ENCODE assay signal across 24 cellular contexts in the genomic region with DNA sequence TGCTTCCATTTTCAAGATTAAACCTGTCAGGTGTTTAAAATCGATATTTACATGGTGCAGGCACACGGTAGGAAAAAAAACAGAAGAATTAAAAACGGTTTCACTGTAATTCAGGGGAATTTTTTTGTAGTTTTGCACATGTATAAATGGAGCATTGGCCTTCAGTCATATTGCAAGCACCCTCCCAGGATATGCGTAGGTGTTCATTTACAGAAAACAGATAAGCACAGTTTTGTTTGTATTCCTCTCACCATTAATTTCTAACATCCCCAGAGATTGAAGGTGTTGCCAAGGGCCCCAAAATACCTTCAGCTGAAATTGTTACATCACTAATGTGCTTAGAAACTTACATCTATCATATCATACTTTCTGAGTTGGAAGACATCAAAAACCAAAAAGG.
A peak's percentile ranks its signal among the peaks of the same experiment; 100 is the strongest.
DNase-seq lines count a peak whose midpoint lies in the region; ATAC-seq, FAIRE-seq and TF ChIP-seq lines count a peak whose summit lies in the region.
"Had no signal": no experiment of that assay in that cellular context is flagged by ENCODE, and none has a peak within 500 bp of the region (broad histone marks: within the 10 kb centered on the region; RNA-seq: fewer than 3 reads in every experiment).

No MANE protein-coding gene starts in this region.

- WGBS in GM12878 (ENCODE audit: insufficient coverage, insufficient replicate concordance, low lambda C conversion rate, missing lambda C conversion rate): 4% methylated on average over 4 of the region's 4 CpGs

- no peaks in the 10 kb centered on the region for H3K36me3 ChIP-seq in GM12878 (ENCODE audit: control insufficient read depth in 2 of 2, insufficient read depth in 2 of 2, low read length in 1 of 2)
- H3K36me3 ChIP-seq: BE2C; BLaER1 treated with 17β-estradiol and CSF1 and Interleukin-3, amounts not matched to agents 10 nM and 100 nM had no signal

- RAD21 ChIA-PET in GM12878 (lab: Charles Lee; ENCODE audit: unreplicated experiment): interaction anchor here (1.0 kb wide), 1 partner anchor 10 kb away, joined by 3 read pairs; no protein-coding TSS in a partner anchor

- intact Hi-C loops in GM12878 (cut with micrococcal nuclease; ENCODE audit: unreplicated experiment): no loop called here

- no peak for TF ChIP-seq RAD21 in GM12878 (IDR thresholded peaks at IDR 0.05; ENCODE audit: insufficient read depth, low read depth, low read length)

- no peaks in the 10 kb centered on the region for H4K20me1 ChIP-seq in GM12878 (ENCODE audit: control insufficient read depth, insufficient read depth)
- H4K20me1 ChIP-seq: BLaER1 treated with 17β-estradiol and CSF1 and Interleukin-3, amounts not matched to agents 10 nM and 100 nM had no signal

- no peak overlapping the region for H3K9ac ChIP-seq in GM12878 (ENCODE audit: control insufficient read depth, insufficient read depth, low read length)
- H3K9ac ChIP-seq: BLaER1 treated with 17β-estradiol and CSF1 and Interleukin-3, amounts not matched to agents 10 nM and 100 nM; GM23248 had no signal

- no peaks in the 10 kb centered on the region for H3K79me2 ChIP-seq in GM12878 (ENCODE audit: control insufficient read depth, insufficient read depth, low read length)

- no peak for FAIRE-seq in GM12878 (lab: Jason Lieb, UNC)
- FAIRE-seq: A549, D721Med, GM12891, H1 had no signal

- TF ChIP-seq EP300 in GM12878 (IDR thresholded peaks at IDR 0.05; ENCODE audit: borderline replicate concordance in 1 of 2, control insufficient read depth in 1 of 2, low read depth in 2 of 2, low read length in 2 of 2): no peak

- POLR2A ChIA-PET in GM12878 (lab: Charles Lee): no interaction called here

- SMC1A ChIA-PET in GM12878 (lab: Charles Lee; ENCODE audit: uncharacterized antibody, unreplicated experiment): no interaction called here

- no peak for DNase-seq in GM12878 (ENCODE audit: low read depth, low spot score)
- DNase-seq in GM13976 (ENCODE audit: low spot score): no peak
- DNase-seq in activated naive CD4-positive, alpha-beta T cell treated with anti-CD3 and anti-CD28 coated beads, Interleukin-2, amount 50 U/mL, for 16 hours: no peak
- DNase-seq: 8988T; ACHN; AML-193; BE2C; CD4-positive, alpha-beta T cell; CD8-positive, alpha-beta memory T cell; DMS 273 treated with DMSO at 0.1 percent for 48 hours; DMS79; EL; GDM1; GM23248; H7; HCEC 1CT had no signal

- H3K4me3 ChIP-seq in GM12878: no peak overlapping the region
- H3K4me3 ChIP-seq: A549; BLaER1 treated with 17β-estradiol and CSF1 and Interleukin-3, amounts not matched to agents 10 nM and 100 nM; GM23248 had no signal

- ATAC-seq in GM18868 (IDR thresholded peaks at IDR 0.05; ENCODE audit: unreplicated experiment): peak; percentile 60
- peak; percentile 63 for ATAC-seq in HG02884 (IDR thresholded peaks at IDR 0.05; ENCODE audit: unreplicated experiment)
- ATAC-seq in GM12878: peak; percentile 67
- no peak for ATAC-seq in GM21576 (IDR thresholded peaks at IDR 0.05; ENCODE audit: unreplicated experiment)
- ATAC-seq: A549 had no signal

- no TSS peak for BruUV-seq in GM12878 (replicated peaks; lab: Mats Ljungman, UMichigan)

- no peaks in the 10 kb centered on the region for H3K4me1 ChIP-seq in GM12878 (ENCODE audit: control insufficient read depth, insufficient read depth, low read length)
- H3K4me1 ChIP-seq: A549; BE2C; BLaER1 treated with 17β-estradiol and CSF1 and Interleukin-3, amounts not matched to agents 10 nM and 100 nM had no signal

- no peaks in the 10 kb centered on the region for H3K27me3 ChIP-seq in GM12878 (replicated peaks in 1 of 2; ENCODE audit: control insufficient read depth in 2 of 2, insufficient read depth in 2 of 2, low read length in 1 of 2)
- H3K27me3 ChIP-seq: BE2C; BLaER1 treated with 17β-estradiol and CSF1 and Interleukin-3, amounts not matched to agents 10 nM and 100 nM had no signal

- no peaks in the 10 kb centered on the region; the same call in 2 of the 3 replicates for H3K9me3 ChIP-seq in GM12878 (replicated peaks; ENCODE audit: control insufficient read depth, insufficient read depth, low read length)
- H3K9me3 ChIP-seq: A549; BE2C; BLaER1 treated with 17β-estradiol and CSF1 and Interleukin-3, amounts not matched to agents 10 nM and 100 nM had no signal

- no peak overlapping the region for H2AFZ ChIP-seq in GM12878 (ENCODE audit: control insufficient read depth, low read depth, low read length)
- H2AFZ ChIP-seq: GM23248 had no signal

- TF ChIP-seq CTCF in GM12878 (IDR thresholded peaks at IDR 0.05 in 2 of 3, conservative IDR thresholded peaks at IDR 0.05 in 1 of 3; ENCODE audit: control insufficient read depth in 2 of 3, extremely low read depth in 1 of 3, insufficient read depth in 1 of 3, low read depth in 3 of 3, low read length in 3 of 3): no peak
- no peak for TF ChIP-seq CTCF in GM13976 (IDR thresholded peaks at IDR 0.05; ENCODE audit: borderline replicate concordance, control extremely low read depth, extremely low read depth, insufficient read depth, missing control alignments)

- in situ Hi-C loops in GM12878 (cut with MboI): no loop called here
- in situ Hi-C loops in GM13976 (cut with MboI; ENCODE audit: low sequenced_read_pairs, unreplicated experiment): no loop called here

- H3K4me2 ChIP-seq in GM12878 (ENCODE audit: control insufficient read depth, insufficient read depth): no peak overlapping the region
- H3K4me2 ChIP-seq: A549; BLaER1 treated with 17β-estradiol and CSF1 and Interleukin-3, amounts not matched to agents 10 nM and 100 nM had no signal

- TF ChIP-seq POLR2A in GM12878 (IDR thresholded peaks at IDR 0.05; ENCODE audit: low read depth, low read length): no peak

- CTCF ChIA-PET in GM12878 (lab: Yijun Ruan, JAX): no interaction called here

- H3K27ac ChIP-seq in GM12878 (ENCODE audit: control insufficient read depth, insufficient read depth): no peak overlapping the region
- H3K27ac ChIP-seq: A549; BLaER1 treated with 17β-estradiol and CSF1 and Interleukin-3, amounts not matched to agents 10 nM and 100 nM; GM23248 had no signal

TF ChIP-seq in GM12878, 131 proteins besides CTCF, POLR2A, EP300 and RAD21 (continues in another document):
- TF ChIP-seq, protein P1, sequence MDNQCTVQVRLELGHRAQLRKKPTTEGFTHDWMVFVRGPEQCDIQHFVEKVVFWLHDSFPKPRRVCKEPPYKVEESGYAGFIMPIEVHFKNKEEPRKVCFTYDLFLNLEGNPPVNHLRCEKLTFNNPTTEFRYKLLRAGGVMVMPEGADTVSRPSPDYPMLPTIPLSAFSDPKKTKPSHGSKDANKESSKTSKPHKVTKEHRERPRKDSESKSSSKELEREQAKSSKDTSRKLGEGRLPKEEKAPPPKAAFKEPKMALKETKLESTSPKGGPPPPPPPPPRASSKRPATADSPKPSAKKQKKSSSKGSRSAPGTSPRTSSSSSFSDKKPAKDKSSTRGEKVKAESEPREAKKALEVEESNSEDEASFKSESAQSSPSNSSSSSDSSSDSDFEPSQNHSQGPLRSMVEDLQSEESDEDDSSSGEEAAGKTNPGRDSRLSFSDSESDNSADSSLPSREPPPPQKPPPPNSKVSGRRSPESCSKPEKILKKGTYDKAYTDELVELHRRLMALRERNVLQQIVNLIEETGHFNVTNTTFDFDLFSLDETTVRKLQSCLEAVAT (IDR thresholded peaks at IDR 0.05): no peak
- TF ChIP-seq MTA2 (IDR thresholded peaks at IDR 0.05; ENCODE audit: low read depth) (peak; percentile 28; the same call in 1 of the 2 replicates), ESRRA (IDR thresholded peaks at IDR 0.05; ENCODE audit: low read length) (no peak), RAD51 (IDR thresholded peaks at IDR 0.05) (no peak)
- TF ChIP-seq, protein P2, sequence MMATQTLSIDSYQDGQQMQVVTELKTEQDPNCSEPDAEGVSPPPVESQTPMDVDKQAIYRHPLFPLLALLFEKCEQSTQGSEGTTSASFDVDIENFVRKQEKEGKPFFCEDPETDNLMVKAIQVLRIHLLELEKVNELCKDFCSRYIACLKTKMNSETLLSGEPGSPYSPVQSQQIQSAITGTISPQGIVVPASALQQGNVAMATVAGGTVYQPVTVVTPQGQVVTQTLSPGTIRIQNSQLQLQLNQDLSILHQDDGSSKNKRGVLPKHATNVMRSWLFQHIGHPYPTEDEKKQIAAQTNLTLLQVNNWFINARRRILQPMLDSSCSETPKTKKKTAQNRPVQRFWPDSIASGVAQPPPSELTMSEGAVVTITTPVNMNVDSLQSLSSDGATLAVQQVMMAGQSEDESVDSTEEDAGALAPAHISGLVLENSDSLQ (IDR thresholded peaks at IDR 0.05): no peak
- TF ChIP-seq, protein P3, sequence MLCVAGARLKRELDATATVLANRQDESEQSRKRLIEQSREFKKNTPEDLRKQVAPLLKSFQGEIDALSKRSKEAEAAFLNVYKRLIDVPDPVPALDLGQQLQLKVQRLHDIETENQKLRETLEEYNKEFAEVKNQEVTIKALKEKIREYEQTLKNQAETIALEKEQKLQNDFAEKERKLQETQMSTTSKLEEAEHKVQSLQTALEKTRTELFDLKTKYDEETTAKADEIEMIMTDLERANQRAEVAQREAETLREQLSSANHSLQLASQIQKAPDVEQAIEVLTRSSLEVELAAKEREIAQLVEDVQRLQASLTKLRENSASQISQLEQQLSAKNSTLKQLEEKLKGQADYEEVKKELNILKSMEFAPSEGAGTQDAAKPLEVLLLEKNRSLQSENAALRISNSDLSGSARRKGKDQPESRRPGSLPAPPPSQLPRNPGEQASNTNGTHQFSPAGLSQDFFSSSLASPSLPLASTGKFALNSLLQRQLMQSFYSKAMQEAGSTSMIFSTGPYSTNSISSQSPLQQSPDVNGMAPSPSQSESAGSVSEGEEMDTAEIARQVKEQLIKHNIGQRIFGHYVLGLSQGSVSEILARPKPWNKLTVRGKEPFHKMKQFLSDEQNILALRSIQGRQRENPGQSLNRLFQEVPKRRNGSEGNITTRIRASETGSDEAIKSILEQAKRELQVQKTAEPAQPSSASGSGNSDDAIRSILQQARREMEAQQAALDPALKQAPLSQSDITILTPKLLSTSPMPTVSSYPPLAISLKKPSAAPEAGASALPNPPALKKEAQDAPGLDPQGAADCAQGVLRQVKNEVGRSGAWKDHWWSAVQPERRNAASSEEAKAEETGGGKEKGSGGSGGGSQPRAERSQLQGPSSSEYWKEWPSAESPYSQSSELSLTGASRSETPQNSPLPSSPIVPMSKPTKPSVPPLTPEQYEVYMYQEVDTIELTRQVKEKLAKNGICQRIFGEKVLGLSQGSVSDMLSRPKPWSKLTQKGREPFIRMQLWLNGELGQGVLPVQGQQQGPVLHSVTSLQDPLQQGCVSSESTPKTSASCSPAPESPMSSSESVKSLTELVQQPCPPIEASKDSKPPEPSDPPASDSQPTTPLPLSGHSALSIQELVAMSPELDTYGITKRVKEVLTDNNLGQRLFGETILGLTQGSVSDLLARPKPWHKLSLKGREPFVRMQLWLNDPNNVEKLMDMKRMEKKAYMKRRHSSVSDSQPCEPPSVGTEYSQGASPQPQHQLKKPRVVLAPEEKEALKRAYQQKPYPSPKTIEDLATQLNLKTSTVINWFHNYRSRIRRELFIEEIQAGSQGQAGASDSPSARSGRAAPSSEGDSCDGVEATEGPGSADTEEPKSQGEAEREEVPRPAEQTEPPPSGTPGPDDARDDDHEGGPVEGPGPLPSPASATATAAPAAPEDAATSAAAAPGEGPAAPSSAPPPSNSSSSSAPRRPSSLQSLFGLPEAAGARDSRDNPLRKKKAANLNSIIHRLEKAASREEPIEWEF (IDR thresholded peaks at IDR 0.05; ENCODE audit: insufficient replicate concordance, low read depth, low read length): no peak
